29 cellular contexts compared by ENCODE assay signal in genomic region chr3:185737740-185738680, GRCh38.
DNase-seq lines count a peak whose midpoint lies in the region; ATAC-seq, FAIRE-seq and TF ChIP-seq lines count a peak whose summit lies in the region.
"Had no signal": no experiment of that assay in that cellular context is flagged by ENCODE, and none has a peak within 500 bp of the region (broad histone marks: within the 10 kb centered on the region; RNA-seq: fewer than 3 reads in every experiment).

No MANE protein-coding gene starts in this region.

- no peak for TF ChIP-seq POLR2A in endothelial cell of umbilical vein (IDR thresholded peaks at IDR 0.05; ENCODE audit: low read depth, low read length)

- H3K79me2 ChIP-seq in PC-3 (ENCODE audit: low read length) (peaks cover 92% of the 10 kb centered on the region), endothelial cell of umbilical vein (ENCODE audit: control insufficient read depth, insufficient read depth, low read length) (peaks cover 86% of the 10 kb centered on the region)

- no peaks in the 10 kb centered on the region for H3K9me1 ChIP-seq in endothelial cell of umbilical vein (replicated peaks; ENCODE audit: control insufficient read depth, extremely low read depth, insufficient read depth, low read length)

- H3K27me3 Mint-ChIP-seq in osteocyte (ENCODE audit: unreplicated experiment) = no peaks in the 10 kb centered on the region
- H3K27me3 Mint-ChIP-seq in activated T-helper 1 cell treated with anti-CD3 and anti-CD28 coated beads, Interleukin-12 subunit alpha, Interleukin-12 subunit beta, Interleukin-2, Interleukin-4 antibody, amounts not matched to agents 30 ng/mL and 10 ng/mL and 1 ng/mL, durations not matched to agents 14 hours and 24 hours and 36 hours (ENCODE audit: insufficient read depth) = peaks cover 20% of the 10 kb centered on the region
- peaks cover 0 to 22% (median 9%) of the 10 kb centered on the region in 5 donors for H3K27me3 Mint-ChIP-seq in naive thymus-derived CD4-positive, alpha-beta T cell

- FAIRE-seq in endothelial cell of umbilical vein (lab: Jason Lieb, UNC) = no peak
- FAIRE-seq: GM18507, kidney, TTC549 had no signal

- H3K4me1 ChIP-seq in BLaER1 treated with 17β-estradiol and CSF1 and Interleukin-3, amounts not matched to agents 10 nM and 100 nM = peaks cover 1 to 37% (median 15%) of the 10 kb centered on the region in 10 experiments; a peak in 18 of 20 replicates
- H3K4me1 ChIP-seq in PC-3 (ENCODE audit: insufficient read depth, low read length) (peaks cover 60% of the 10 kb centered on the region), endothelial cell of umbilical vein (ENCODE audit: control insufficient read depth, extremely low read depth, insufficient read depth, low read length) (peaks cover 61% of the 10 kb centered on the region)
- no peaks in the 10 kb centered on the region for H3K4me1 ChIP-seq in naive thymus-derived CD4-positive, alpha-beta T cell (ENCODE audit: control insufficient read depth in 2 of 2, insufficient read depth in 2 of 2, low read length in 2 of 2)
- H3K4me1 ChIP-seq: ascending aorta had no signal

- H2AFZ ChIP-seq in PC-3 (ENCODE audit: low read length) = no peak overlapping the region
- no peak overlapping the region for H2AFZ ChIP-seq in endothelial cell of umbilical vein (ENCODE audit: low read depth, low read length)

- ATAC-seq in PC-3 (no peak), HG02610 (IDR thresholded peaks at IDR 0.05; ENCODE audit: unreplicated experiment) (no peak)
- ATAC-seq in naive thymus-derived CD4-positive, alpha-beta T cell = no peak
- ATAC-seq: gastrocnemius medialis had no signal

- peak; percentile 32 for DNase-seq in PC-3
- DNase-seq in endothelial cell of umbilical vein (ENCODE audit: low read depth, low spot score) = peak; percentile 30
- DNase-seq in osteocyte (ENCODE audit: extremely low spot score, unreplicated experiment) = no peak
- DNase-seq in activated T-helper 1 cell treated with anti-CD3 and anti-CD28 coated beads, Interleukin-12 subunit alpha, Interleukin-12 subunit beta, Interleukin-2, Interleukin-4 antibody, amounts not matched to agents 30 ng/mL and 10 ng/mL and 1 ng/mL, durations not matched to agents 14 hours and 24 hours and 36 hours (ENCODE audit: low spot score) = no peak
- DNase-seq in naive thymus-derived CD4-positive, alpha-beta T cell = no peak
- DNase-seq in NCI-H1092 (lab: John Stamatoyannopoulos, UW) = no peak
- DNase-seq: activated CD4-positive, alpha-beta T cell treated with anti-CD3 and anti-CD28 coated beads for 1 hour; activated naive CD4-positive, alpha-beta T cell treated with anti-CD3 and anti-CD28 coated beads, Interleukin-2, amount 10 ng/mL, durations not matched to agents 7 days and 5 days; activated T-cell treated with anti-CD3 and anti-CD28 coated beads, Interleukin-2, amount 50 U/mL, for 1 hour; CD4-positive, CD25-positive, alpha-beta regulatory T cell; cerebellar nuclear complex; gastrocnemius medialis; kidney; NCI-H1048; NCI-H187 treated with DMSO at 0.1 percent for 48 hours; NCI-H748 treated with DMSO at 0.1 percent for 48 hours; nucleus accumbens; retina; SHP77; stimulated activated CD4-positive, alpha-beta T cell treated with anti-CD3 and anti-CD28 coated beads, Interleukin-15, amount 100 ng/mL, for 24 hours; T-helper 1 cell; upper lobe of left lung had no signal

- H3K27ac ChIP-seq in BLaER1 treated with 17β-estradiol and CSF1 and Interleukin-3, amounts not matched to agents 10 nM and 100 nM = no peak overlapping the region
- H3K27ac ChIP-seq in PC-3 (ENCODE audit: low read length) (peak overlapping the region; percentile 66), endothelial cell of umbilical vein (ENCODE audit: insufficient read depth, low read depth, low read length) (peak overlapping the region; percentile 100)
- no peak overlapping the region for H3K27ac ChIP-seq in naive thymus-derived CD4-positive, alpha-beta T cell (ENCODE audit: low read depth, low read length)
- H3K27ac ChIP-seq: ascending aorta, gastrocnemius medialis, KMS-11 had no signal

- TF ChIP-seq CTCF in PC-3 (conservative IDR thresholded peaks at IDR 0.05; ENCODE audit: low read depth, low read length) = no peak
- no peak for TF ChIP-seq CTCF in endothelial cell of umbilical vein (IDR thresholded peaks at IDR 0.05; ENCODE audit: extremely low read depth in 1 of 2, insufficient read depth in 1 of 2, low read depth in 1 of 2, low read length in 2 of 2)
- no peak for TF ChIP-seq CTCF in osteocyte (IDR thresholded peaks at IDR 0.05)

- no peak overlapping the region for H3K4me3 ChIP-seq in BLaER1 treated with 17β-estradiol and CSF1 and Interleukin-3, amounts not matched to agents 10 nM and 100 nM
- H3K4me3 ChIP-seq in PC-3 (ENCODE audit: low read length) = peak overlapping the region; percentile 31; the same call in 1 of the 2 replicates
- H3K4me3 ChIP-seq in endothelial cell of umbilical vein (replicated peaks in 1 of 3; ENCODE audit: insufficient read depth in 1 of 3, low read depth in 1 of 3, low read length in 3 of 3) = no peak overlapping the region
- H3K4me3 ChIP-seq in naive thymus-derived CD4-positive, alpha-beta T cell (ENCODE audit: low read length) = no peak overlapping the region
- H3K4me3 ChIP-seq: ascending aorta, gastrocnemius medialis, lung, upper lobe of left lung had no signal

- intact Hi-C loops in PC-3 (cut with micrococcal nuclease) (loop anchor here (1.0 kb wide), 2 partner anchors 58 to 83 kb away; no protein-coding TSS in a partner anchor), endothelial cell of umbilical vein (cut with micrococcal nuclease) (loop anchor here (1.0 to 10.0 kb wide), 2 partner anchors 7 to 367 kb away; partner anchors contain the start of gene ETV5)
- intact Hi-C loops in activated T-helper 1 cell treated with anti-CD3 and anti-CD28 coated beads, Interleukin-12 subunit alpha, Interleukin-12 subunit beta, Interleukin-2, Interleukin-4 antibody, amounts not matched to agents 30 ng/mL and 10 ng/mL and 1 ng/mL, durations not matched to agents 14 hours and 24 hours and 36 hours (cut with micrococcal nuclease) = no loop called here
- intact Hi-C loops in naive thymus-derived CD4-positive, alpha-beta T cell (cut with micrococcal nuclease) = no loop called here

- 0 out of 22 replicates have a peak, but pooled peaks cover 0 to 6% (median 0%) of the 10 kb centered on the region in 11 experiments for H3K9me3 ChIP-seq in BLaER1 treated with 17β-estradiol and CSF1 and Interleukin-3, amounts not matched to agents 10 nM and 100 nM (replicated peaks in 1 of 11)
- H3K9me3 ChIP-seq in PC-3 (ENCODE audit: low read length) (no peaks in the 10 kb centered on the region), endothelial cell of umbilical vein (replicated peaks; ENCODE audit: control insufficient read depth, insufficient read depth, low read length) (no peaks in the 10 kb centered on the region)
- no peaks in the 10 kb centered on the region for H3K9me3 ChIP-seq in naive thymus-derived CD4-positive, alpha-beta T cell (ENCODE audit: control insufficient read depth in 2 of 3, low read length in 3 of 3)
- H3K9me3 ChIP-seq: ascending aorta, gastrocnemius medialis, upper lobe of left lung had no signal

- peaks cover 17% of the 10 kb centered on the region for H3F3A ChIP-seq in PC-3 (ENCODE audit: low read length, unreplicated experiment)

- peak overlapping the region in 7 of 11 experiments; percentile 1 to 34 (median 16); a peak in 8 of 22 replicates for H3K4me2 ChIP-seq in BLaER1 treated with 17β-estradiol and CSF1 and Interleukin-3, amounts not matched to agents 10 nM and 100 nM
- peak overlapping the region; percentile 68 for H3K4me2 ChIP-seq in PC-3 (ENCODE audit: low read length)
- H3K4me2 ChIP-seq in endothelial cell of umbilical vein (ENCODE audit: insufficient read depth, low read length) = peak overlapping the region; percentile 77
- H3K4me2 ChIP-seq: KMS-11 had no signal

- H3K9me2 ChIP-seq in PC-3 (replicated peaks; ENCODE audit: low read length) = no peaks in the 10 kb centered on the region

- H3K9ac ChIP-seq in BLaER1 treated with 17β-estradiol and CSF1 and Interleukin-3, amounts not matched to agents 10 nM and 100 nM = no peak overlapping the region
- H3K9ac ChIP-seq in PC-3 (ENCODE audit: low read length) (no peak overlapping the region), endothelial cell of umbilical vein (replicated peaks; ENCODE audit: extremely low read depth, insufficient read depth, low read length) (peak overlapping the region; percentile 32)
- H3K9ac ChIP-seq: KMS-11 had no signal

- no peaks in the 10 kb centered on the region for H4K20me1 ChIP-seq in BLaER1 treated with 17β-estradiol and CSF1 and Interleukin-3, amounts not matched to agents 10 nM and 100 nM
- H4K20me1 ChIP-seq in PC-3 (ENCODE audit: low read length) (0 out of 2 replicates have a peak, but pooled peaks cover 4% of the 10 kb centered on the region), endothelial cell of umbilical vein (replicated peaks; ENCODE audit: control insufficient read depth, extremely low read depth, insufficient read depth, low read length) (no peaks in the 10 kb centered on the region)

- CTCF ChIA-PET in PC-3 (lab: Charles Lee) = interaction anchor here (1.0 kb wide), 1 partner anchor 78 kb away, joined by 3 read pairs; no protein-coding TSS in a partner anchor
- CTCF ChIA-PET in endothelial cell of umbilical vein (lab: Charles Lee) = interaction anchor here (1.0 to 11.8 kb wide), 7 partner anchors 8 to 79 kb away, joined by 3 to 347 read pairs (median 38); no protein-coding TSS in a partner anchor
- CTCF ChIA-PET in naive thymus-derived CD4-positive, alpha-beta T cell (lab: Charles Lee) = no interaction called here

- POLR2A ChIA-PET in PC-3 (lab: Charles Lee; ENCODE audit: unreplicated experiment) (interaction anchor here (0.6 to 1.0 kb wide), 2 partner anchors 16 to 58 kb away, joined by 3 to 6 read pairs; no protein-coding TSS in a partner anchor), endothelial cell of umbilical vein (lab: Charles Lee) (no interaction called here)
- POLR2A ChIA-PET in naive thymus-derived CD4-positive, alpha-beta T cell (lab: Charles Lee) = no interaction called here

- no peaks in the 10 kb centered on the region for H3K9me3 Mint-ChIP-seq in osteocyte (ENCODE audit: unreplicated experiment)
- H3K9me3 Mint-ChIP-seq in activated T-helper 1 cell treated with anti-CD3 and anti-CD28 coated beads, Interleukin-12 subunit alpha, Interleukin-12 subunit beta, Interleukin-2, Interleukin-4 antibody, amounts not matched to agents 30 ng/mL and 10 ng/mL and 1 ng/mL, durations not matched to agents 14 hours and 24 hours and 36 hours = no peaks in the 10 kb centered on the region
- no peaks in the 10 kb centered on the region for H3K9me3 Mint-ChIP-seq in naive thymus-derived CD4-positive, alpha-beta T cell
- H3K9me3 Mint-ChIP-seq: activated naive CD4-positive, alpha-beta T cell treated with anti-CD3 and anti-CD28 coated beads, Interleukin-2, amount 10 ng/mL, durations not matched to agents 7 days and 5 days had no signal

- H3K36me3 ChIP-seq in BLaER1 treated with 17β-estradiol and CSF1 and Interleukin-3, amounts not matched to agents 10 nM and 100 nM = no peaks in the 10 kb centered on the region
- H3K36me3 ChIP-seq in PC-3 (ENCODE audit: low read depth, low read length) (no peaks in the 10 kb centered on the region; the same call in 1 of the 2 replicates), endothelial cell of umbilical vein (ENCODE audit: control insufficient read depth in 2 of 2, extremely low read depth in 1 of 2, insufficient read depth in 2 of 2, low read length in 2 of 2) (no peaks in the 10 kb centered on the region)
- H3K36me3 ChIP-seq in naive thymus-derived CD4-positive, alpha-beta T cell (ENCODE audit: control insufficient read depth in 2 of 3, insufficient read depth in 3 of 3, low read length in 3 of 3) = no peaks in the 10 kb centered on the region
- H3K36me3 ChIP-seq: ascending aorta, gastrocnemius medialis, upper lobe of left lung had no signal

- H3K36me3 Mint-ChIP-seq in osteocyte (ENCODE audit: unreplicated experiment) = peaks cover 1% of the 10 kb centered on the region
- no peaks in the 10 kb centered on the region for H3K36me3 Mint-ChIP-seq in activated T-helper 1 cell treated with anti-CD3 and anti-CD28 coated beads, Interleukin-12 subunit alpha, Interleukin-12 subunit beta, Interleukin-2, Interleukin-4 antibody, amounts not matched to agents 30 ng/mL and 10 ng/mL and 1 ng/mL, durations not matched to agents 14 hours and 24 hours and 36 hours (ENCODE audit: low read depth)
- H3K36me3 Mint-ChIP-seq in naive thymus-derived CD4-positive, alpha-beta T cell = no peaks in the 10 kb centered on the region
- H3K36me3 Mint-ChIP-seq: activated naive CD4-positive, alpha-beta T cell treated with anti-CD3 and anti-CD28 coated beads, Interleukin-2, amount 10 ng/mL, durations not matched to agents 7 days and 5 days; CD4-positive, CD25-positive, alpha-beta regulatory T cell had no signal

- H3K27ac Mint-ChIP-seq in osteocyte (ENCODE audit: unreplicated experiment) = peak overlapping the region; percentile 17
- no peak overlapping the region for H3K27ac Mint-ChIP-seq in activated T-helper 1 cell treated with anti-CD3 and anti-CD28 coated beads, Interleukin-12 subunit alpha, Interleukin-12 subunit beta, Interleukin-2, Interleukin-4 antibody, amounts not matched to agents 30 ng/mL and 10 ng/mL and 1 ng/mL, durations not matched to agents 14 hours and 24 hours and 36 hours
- H3K27ac Mint-ChIP-seq in naive thymus-derived CD4-positive, alpha-beta T cell = no peak overlapping the region
- H3K27ac Mint-ChIP-seq: activated naive CD4-positive, alpha-beta T cell treated with anti-CD3 and anti-CD28 coated beads, Interleukin-2, amount 10 ng/mL, durations not matched to agents 7 days and 5 days; CD4-positive, CD25-positive, alpha-beta regulatory T cell had no signal

- H3K4me1 Mint-ChIP-seq in osteocyte (ENCODE audit: unreplicated experiment) = peaks cover 60% of the 10 kb centered on the region
- no peaks in the 10 kb centered on the region for H3K4me1 Mint-ChIP-seq in activated T-helper 1 cell treated with anti-CD3 and anti-CD28 coated beads, Interleukin-12 subunit alpha, Interleukin-12 subunit beta, Interleukin-2, Interleukin-4 antibody, amounts not matched to agents 30 ng/mL and 10 ng/mL and 1 ng/mL, durations not matched to agents 14 hours and 24 hours and 36 hours (ENCODE audit: low read depth)
- peaks cover 0 to 4% (median 0%) of the 10 kb centered on the region in 7 donors for H3K4me1 Mint-ChIP-seq in naive thymus-derived CD4-positive, alpha-beta T cell
- H3K4me1 Mint-ChIP-seq: activated naive CD4-positive, alpha-beta T cell treated with anti-CD3 and anti-CD28 coated beads, Interleukin-2, amount 10 ng/mL, durations not matched to agents 7 days and 5 days; CD4-positive, CD25-positive, alpha-beta regulatory T cell had no signal

- dilution Hi-C loops in endothelial cell of umbilical vein (cut with MboI; ENCODE audit: extremely low pct_ligation_motif_present, low sequenced_read_pairs) = no loop called here

- no peaks in the 10 kb centered on the region for H3K27me3 ChIP-seq in BLaER1 treated with 17β-estradiol and CSF1 and Interleukin-3, amounts not matched to agents 10 nM and 100 nM
- H3K27me3 ChIP-seq in PC-3 (ENCODE audit: low read length) (no peaks in the 10 kb centered on the region), endothelial cell of umbilical vein (ENCODE audit: control insufficient read depth in 2 of 2, insufficient read depth in 2 of 2, low read length in 2 of 2) (no peaks in the 10 kb centered on the region)
- no peaks in the 10 kb centered on the region for H3K27me3 ChIP-seq in naive thymus-derived CD4-positive, alpha-beta T cell (ENCODE audit: control insufficient read depth in 2 of 2, insufficient read depth in 2 of 2, low read length in 2 of 2)
- H3K27me3 ChIP-seq: ascending aorta, gastrocnemius medialis, upper lobe of left lung had no signal

- no peak overlapping the region for H3K4me3 Mint-ChIP-seq in osteocyte (ENCODE audit: unreplicated experiment)
- no peak overlapping the region for H3K4me3 Mint-ChIP-seq in activated T-helper 1 cell treated with anti-CD3 and anti-CD28 coated beads, Interleukin-12 subunit alpha, Interleukin-12 subunit beta, Interleukin-2, Interleukin-4 antibody, amounts not matched to agents 30 ng/mL and 10 ng/mL and 1 ng/mL, durations not matched to agents 14 hours and 24 hours and 36 hours
- H3K4me3 Mint-ChIP-seq in naive thymus-derived CD4-positive, alpha-beta T cell = no peak overlapping the region
- H3K4me3 Mint-ChIP-seq: activated naive CD4-positive, alpha-beta T cell treated with anti-CD3 and anti-CD28 coated beads, Interleukin-2, amount 10 ng/mL, durations not matched to agents 7 days and 5 days; CD4-positive, CD25-positive, alpha-beta regulatory T cell had no signal

- BruUV-seq in PC-3 (replicated peaks; lab: Mats Ljungman, UMichigan) = no TSS peak
- no TSS peak for BruUV-seq in endothelial cell of umbilical vein (replicated peaks; lab: Mats Ljungman, UMichigan)

Comparison
In these comparisons a context has a peak if more than half of its experiments do, and no peak if none do; other contexts are left out.
1. H3K27ac ChIP-seq: peak in PC-3 (single experiment) and endothelial cell of umbilical vein (single experiment); none in BLaER1 treated with 17β-estradiol and CSF1 and Interleukin-3, amounts not matched to agents 10 nM and 100 nM (0 of 11) and naive thymus-derived CD4-positive, alpha-beta T cell (single experiment).
2. H3K4me2 ChIP-seq: peak in every context shown above with its lines; median percentile 77 in endothelial cell of umbilical vein; 68 in PC-3; 16 in BLaER1 treated with 17β-estradiol and CSF1 and Interleukin-3, amounts not matched to agents 10 nM and 100 nM.
3. DNase-seq: peak in PC-3 (single experiment) and endothelial cell of umbilical vein (single experiment); none in osteocyte (single experiment), activated T-helper 1 cell treated with anti-CD3 and anti-CD28 coated beads, Interleukin-12 subunit alpha, Interleukin-12 subunit beta, Interleukin-2, Interleukin-4 antibody, amounts not matched to agents 30 ng/mL and 10 ng/mL and 1 ng/mL, durations not matched to agents 14 hours and 24 hours and 36 hours (single experiment), naive thymus-derived CD4-positive, alpha-beta T cell (0 of 9) and NCI-H1092 (single experiment).
4. intact Hi-C loops: an anchor here in PC-3 (1.0 kb wide) and endothelial cell of umbilical vein (1.0 to 10.0 kb wide); none called in activated T-helper 1 cell treated with anti-CD3 and anti-CD28 coated beads, Interleukin-12 subunit alpha, Interleukin-12 subunit beta, Interleukin-2, Interleukin-4 antibody, amounts not matched to agents 30 ng/mL and 10 ng/mL and 1 ng/mL, durations not matched to agents 14 hours and 24 hours and 36 hours and naive thymus-derived CD4-positive, alpha-beta T cell.